In genomic region chr17:17285951-17286350, GRCh38 we compare ENCODE assay signal across 29 cellular contexts.
"Had no signal": no experiment of that assay in that cellular context is flagged by ENCODE, and none has a peak within 500 bp of the region (broad histone marks: within the 10 kb centered on the region; RNA-seq: fewer than 3 reads in every experiment).

No MANE protein-coding gene starts in this region.

- H3K9me3 Mint-ChIP-seq: naive B cell; naive thymus-derived CD8-positive, alpha-beta T cell; natural killer cell treated with Interleukin-12 subunit alpha and Interleukin-12 subunit beta and Interleukin-15 and Interleukin-18, amount 100 ng/mL, for 72 hours; nephron progenitor cell; neural crest cell; stimulated activated memory B cell treated with anti-CD40 and anti-IgM and Interleukin-4, amounts not matched to agents 10 μg/mL and 1 μg/mL and 100 μg/mL, for 72 hours; stimulated activated naive CD8-positive, alpha-beta T cell treated with anti-CD3 and anti-CD28 coated beads, Interleukin-15, amount 100 ng/mL, for 72 hours; type B pancreatic cell had no signal

- H3K9me3 ChIP-seq: ovary, psoas muscle, spleen, tibial artery, transverse colon, upper lobe of right lung, uterus had no signal

- H3K4me1 ChIP-seq: psoas muscle, uterus had no signal

- H3K36me3 Mint-ChIP-seq: naive B cell; naive thymus-derived CD8-positive, alpha-beta T cell; natural killer cell treated with Interleukin-12 subunit alpha and Interleukin-12 subunit beta and Interleukin-15 and Interleukin-18, amount 100 ng/mL, for 72 hours; stimulated activated memory B cell treated with anti-CD40 and anti-IgM and Interleukin-4, amounts not matched to agents 10 μg/mL and 1 μg/mL and 100 μg/mL, for 72 hours; type B pancreatic cell had no signal

- H3K27me3 Mint-ChIP-seq: naive B cell; naive thymus-derived CD8-positive, alpha-beta T cell; natural killer cell treated with Interleukin-12 subunit alpha and Interleukin-12 subunit beta and Interleukin-15 and Interleukin-18, amount 100 ng/mL, for 72 hours; stimulated activated memory B cell treated with anti-CD40 and anti-IgM and Interleukin-4, amounts not matched to agents 10 μg/mL and 1 μg/mL and 100 μg/mL, for 72 hours; stimulated activated naive CD8-positive, alpha-beta T cell treated with anti-CD3 and anti-CD28 coated beads, Interleukin-15, amount 100 ng/mL, for 72 hours had no signal

- H3K27me3 ChIP-seq: ovary, spleen, tibial artery, transverse colon, upper lobe of right lung, uterus had no signal

- H3K36me3 ChIP-seq: ovary, spleen, tibial artery, transverse colon, upper lobe of right lung, uterus had no signal

- DNase-seq: naive B cell; naive thymus-derived CD8-positive, alpha-beta T cell; nephron progenitor cell; occipital lobe; ovary; posterior cingulate gyrus; psoas muscle; right cardiac atrium; spleen; stimulated activated CD4-positive, alpha-beta T cell treated with anti-CD3 and anti-CD28 coated beads, Interleukin-12 subunit alpha, Interleukin-12 subunit beta, amount 100 ng/mL, for 4 hours; stimulated activated CD4-positive, alpha-beta T cell treated with anti-CD3 and anti-CD28 coated beads, Interleukin-1b, Interleukin-23, amount 100 ng/mL, for 48 hours; stimulated activated CD4-positive, alpha-beta T cell treated with anti-CD3 and anti-CD28 coated beads, Interleukin-4, amount 100 ng/mL, for 1 hour; stimulated activated CD4-positive, alpha-beta T cell treated with anti-CD3 and anti-CD28 coated beads, Interleukin-4, amount 100 ng/mL, for 4 hours; stimulated activated CD8-positive, alpha-beta memory T cell treated with anti-CD3 and anti-CD28 coated beads, Interleukin-4, amount 100 ng/mL, for 48 hours; stimulated activated naive CD4-positive, alpha-beta T cell; stimulated activated naive CD8-positive, alpha-beta T cell treated with anti-CD3 and anti-CD28 coated beads, Interleukin-15, amount 100 ng/mL, for 72 hours; transverse colon; upper lobe of right lung; uterus had no signal

- H3K4me3 ChIP-seq: ovary, psoas muscle, skin epidermis, smooth muscle cell, spleen, tibial artery, transverse colon, upper lobe of right lung, uterus had no signal

- ATAC-seq: naive thymus-derived CD8-positive, alpha-beta T cell; natural killer cell treated with Interleukin-12 subunit alpha and Interleukin-12 subunit beta and Interleukin-15 and Interleukin-18, amount 100 ng/mL, for 72 hours; psoas muscle; right cardiac atrium; sciatic nerve; stimulated activated memory B cell treated with anti-CD40 and anti-IgM and Interleukin-4, amounts not matched to agents 10 μg/mL and 1 μg/mL and 100 μg/mL, for 72 hours; stimulated activated naive CD8-positive, alpha-beta T cell treated with anti-CD3 and anti-CD28 coated beads, Interleukin-15, amount 100 ng/mL, for 72 hours; upper lobe of right lung had no signal

- H3K27ac ChIP-seq: ovary, parathyroid adenoma, psoas muscle, skin epidermis, spleen, tibial artery, transverse colon, upper lobe of right lung, uterus had no signal

- H3K4me3 Mint-ChIP-seq: naive B cell; naive thymus-derived CD8-positive, alpha-beta T cell; natural killer cell treated with Interleukin-12 subunit alpha and Interleukin-12 subunit beta and Interleukin-15 and Interleukin-18, amount 100 ng/mL, for 72 hours; nephron progenitor cell; neural crest cell; stimulated activated memory B cell treated with anti-CD40 and anti-IgM and Interleukin-4, amounts not matched to agents 10 μg/mL and 1 μg/mL and 100 μg/mL, for 72 hours; stimulated activated naive CD8-positive, alpha-beta T cell treated with anti-CD3 and anti-CD28 coated beads, Interleukin-15, amount 100 ng/mL, for 72 hours; type B pancreatic cell had no signal

- H3K27ac Mint-ChIP-seq: naive thymus-derived CD8-positive, alpha-beta T cell; natural killer cell treated with Interleukin-12 subunit alpha and Interleukin-12 subunit beta and Interleukin-15 and Interleukin-18, amount 100 ng/mL, for 72 hours; nephron progenitor cell; progenitor cell of endocrine pancreas; stimulated activated memory B cell treated with anti-CD40 and anti-IgM and Interleukin-4, amounts not matched to agents 10 μg/mL and 1 μg/mL and 100 μg/mL, for 72 hours; stimulated activated naive CD8-positive, alpha-beta T cell treated with anti-CD3 and anti-CD28 coated beads, Interleukin-15, amount 100 ng/mL, for 72 hours; type B pancreatic cell had no signal
